12 cellular contexts compared by ENCODE assay signal in genomic region chr7:44310221-44310848, GRCh38. TPM values are rescaled to one million over a fixed set of nuclear protein-coding genes. Genes with fewer than 3 reads are reported as not detected.
DNase-seq lines count a peak whose midpoint lies in the region; ATAC-seq and TF ChIP-seq lines count a peak whose summit lies in the region.
"Had no signal": no experiment of that assay in that cellular context is flagged by ENCODE, and none has a peak within 500 bp of the region (broad histone marks: within the 10 kb centered on the region; RNA-seq: fewer than 3 reads in every experiment).

No MANE protein-coding gene starts in this region.

- H3K4me3 ChIP-seq in cardiac muscle cell = peak overlapping the region; percentile 5
- H3K4me3 ChIP-seq: MG63 had no signal

- TF ChIP-seq CTCF in cardiac muscle cell (IDR thresholded peaks at IDR 0.05; ENCODE audit: low read depth, low read length) (no peak), mesothelial cell of epicardium (IDR thresholded peaks at IDR 0.05; ENCODE audit: unreplicated experiment) (no peak)

- H3K4me1 Mint-ChIP-seq in dendritic cell treated with granulocyte-macrophage colony-stimulating factor and Interleukin-4, amounts not matched to agents 40 ng/mL and 50 ng/mL, for 4 days (ENCODE audit: low read depth) = peaks cover 4% of the 10 kb centered on the region
- H3K4me1 Mint-ChIP-seq in mesothelial cell of epicardium = no peaks in the 10 kb centered on the region

- peak overlapping the region; percentile 32 for H3K4me3 Mint-ChIP-seq in dendritic cell treated with granulocyte-macrophage colony-stimulating factor and Interleukin-4, amounts not matched to agents 40 ng/mL and 50 ng/mL, for 4 days
- H3K4me3 Mint-ChIP-seq in mesothelial cell of epicardium = peak overlapping the region; percentile 50

- no peaks in the 10 kb centered on the region for H3K36me3 ChIP-seq in cardiac muscle cell
- H3K36me3 ChIP-seq: MG63, prostate gland had no signal

- H3K9me3 ChIP-seq in cardiac muscle cell (ENCODE audit: low read depth) = no peaks in the 10 kb centered on the region
- H3K9me3 ChIP-seq: MG63, prostate gland had no signal

- peaks cover 52% of the 10 kb centered on the region for H3K27me3 Mint-ChIP-seq in dendritic cell treated with granulocyte-macrophage colony-stimulating factor and Interleukin-4, amounts not matched to agents 40 ng/mL and 50 ng/mL, for 4 days
- H3K27me3 Mint-ChIP-seq in mesothelial cell of epicardium (ENCODE audit: low read depth) = peaks cover 34% of the 10 kb centered on the region

- H3K27ac Mint-ChIP-seq in dendritic cell treated with granulocyte-macrophage colony-stimulating factor and Interleukin-4, amounts not matched to agents 40 ng/mL and 50 ng/mL, for 4 days = no peak overlapping the region
- H3K27ac Mint-ChIP-seq in mesothelial cell of epicardium = no peak overlapping the region

- intact Hi-C loops in cardiac septum (cut with DNase I) = no loop called here
- intact Hi-C loops in dendritic cell treated with granulocyte-macrophage colony-stimulating factor and Interleukin-4, amounts not matched to agents 40 ng/mL and 50 ng/mL, for 4 days (cut with micrococcal nuclease) = no loop called here

- no peaks in the 10 kb centered on the region for H3K36me3 Mint-ChIP-seq in dendritic cell treated with granulocyte-macrophage colony-stimulating factor and Interleukin-4, amounts not matched to agents 40 ng/mL and 50 ng/mL, for 4 days (ENCODE audit: low read depth)
- H3K36me3 Mint-ChIP-seq in mesothelial cell of epicardium = no peaks in the 10 kb centered on the region

- DNase-seq in cardiac muscle cell (ENCODE audit: low read depth in 1 of 2, low spot score in 1 of 2) = no peak
- DNase-seq in cardiac septum (ENCODE audit: low spot score) = no peak
- no peak for DNase-seq in mesothelial cell of epicardium (ENCODE audit: low spot score in 2 of 2, unreplicated experiment in 2 of 2)
- DNase-seq in ureter (ENCODE audit: low spot score) = peak; percentile 27
- no peak for DNase-seq in DMS79 treated with DMSO at 0.1 percent for 48 hours (lab: John Stamatoyannopoulos, UW)
- no peak for DNase-seq in NCI-H2029 (lab: John Stamatoyannopoulos, UW)
- DNase-seq: MG63, SHP77 had no signal

- ATAC-seq in GM19452 (IDR thresholded peaks at IDR 0.05; ENCODE audit: unreplicated experiment) = no peak

- H3K4me1 ChIP-seq in cardiac muscle cell (ENCODE audit: low read depth) = no peaks in the 10 kb centered on the region
- H3K4me1 ChIP-seq: prostate gland had no signal

- peaks cover 14% of the 10 kb centered on the region for H3K27me3 ChIP-seq in cardiac muscle cell
- H3K27me3 ChIP-seq: MG63 had no signal

- H3K9me3 Mint-ChIP-seq in dendritic cell treated with granulocyte-macrophage colony-stimulating factor and Interleukin-4, amounts not matched to agents 40 ng/mL and 50 ng/mL, for 4 days = no peaks in the 10 kb centered on the region
- peaks cover 11% of the 10 kb centered on the region for H3K9me3 Mint-ChIP-seq in mesothelial cell of epicardium

- H3K27ac ChIP-seq in cardiac muscle cell = no peak overlapping the region
- H3K27ac ChIP-seq: C4-2B, prostate gland had no signal

RNA-seq across cellular contexts. Expression of gene CAMK2B, which starts 15.1 kb away (rescaled TPM):
- 7.7 and 8.4 TPM in 2 replicates for total RNA-seq in cardiac muscle cell
- polyA plus RNA-seq in cardiac muscle cell = 17.7 and 19.3 TPM in 2 replicates
- 149 TPM for total RNA-seq in cardiac septum
- total RNA-seq in mesothelial cell of epicardium = 1.8 to 1.9 TPM (median 1.9 TPM) in 3 replicates
- not detected for total RNA-seq in ureter

Comparison
In these comparisons a context has a peak if more than half of its experiments do, and no peak if none do; other contexts are left out.
1. RNA of gene CAMK2B, which starts 15.1 kb away (total RNA-seq): 149 TPM in cardiac septum (single experiment); 7.7 to 8.4 TPM in cardiac muscle cell, 1.8 to 1.9 TPM in mesothelial cell of epicardium and not detected in ureter (single experiment); every median in the first group is over 10 times any median in the second.